1 cellular context compared by ENCODE assay signal in genomic region chr3:142581070-142581469, GRCh38. TPM values are rescaled to one million over a fixed set of nuclear protein-coding genes. Genes with fewer than 3 reads are reported as not detected.
"Had no signal": no experiment of that assay in that cellular context is flagged by ENCODE, and none has a peak within 500 bp of the region (broad histone marks: within the 10 kb centered on the region; RNA-seq: fewer than 3 reads in every experiment).

No MANE protein-coding gene starts in this region.

RNA-seq across cellular contexts. Expression of gene PLS1, which starts 15.1 kb away (rescaled TPM):
- polyA plus RNA-seq: IgD-negative memory B cell had no signal
